Comparison of ENCODE assay signal across 9 cellular contexts in genomic region chr1:46204406-46204742, GRCh38. TPM values are rescaled to one million over a fixed set of nuclear protein-coding genes. Genes with fewer than 3 reads are reported as not detected.
DNase-seq lines count a peak whose midpoint lies in the region; ATAC-seq and TF ChIP-seq lines count a peak whose summit lies in the region.
"Had no signal": no experiment of that assay in that cellular context is flagged by ENCODE, and none has a peak within 500 bp of the region (broad histone marks: within the 10 kb centered on the region; RNA-seq: fewer than 3 reads in every experiment).

No MANE protein-coding gene starts in this region.

- peak overlapping the region; percentile 95; the same call in 1 of the 2 replicates for H3K4me3 ChIP-seq in HUES48 (ENCODE audit: low read depth, low read length)
- H3K4me3 ChIP-seq in lower lobe of right lung = peak overlapping the region; percentile 76

- H3K4me1 ChIP-seq in HUES48 (ENCODE audit: control insufficient read depth, insufficient read depth, low read length) (peaks cover 7% of the 10 kb centered on the region; the same call in 1 of the 2 replicates), lower lobe of right lung (peaks cover 18% of the 10 kb centered on the region)

- H3K36me3 ChIP-seq in HUES48 (ENCODE audit: control insufficient read depth, insufficient read depth, low read length) (no peaks in the 10 kb centered on the region), lower lobe of right lung (no peaks in the 10 kb centered on the region)

- DNase-seq in chondrocyte (ENCODE audit: low spot score) (no peak), lower lobe of right lung (no peak), substantia nigra (lab: John Stamatoyannopoulos, UW) (peak in 25 of 49 donors; percentile 13 to 85 (median 35)), NCI-H1694 (lab: John Stamatoyannopoulos, UW) (no peak), immature natural killer cell (no peak)
- no peak for DNase-seq in activated CD4-positive, alpha-beta T cell treated with anti-CD3 and anti-CD28 coated beads, Interleukin-2, amount 50 U/mL, for 1 hour

- H3K9me3 ChIP-seq in HUES48 (ENCODE audit: control insufficient read depth, insufficient read depth, low read length) = no peaks in the 10 kb centered on the region
- no peaks in the 10 kb centered on the region for H3K9me3 ChIP-seq in lower lobe of right lung

- TF ChIP-seq CTCF in chondrocyte (IDR thresholded peaks at IDR 0.05) = no peak
- TF ChIP-seq CTCF in lower lobe of right lung (IDR thresholded peaks at IDR 0.05) = no peak

- no peaks in the 10 kb centered on the region for H3K9me3 Mint-ChIP-seq in chondrocyte (ENCODE audit: low read depth)
- H3K9me3 Mint-ChIP-seq in immature natural killer cell = no peaks in the 10 kb centered on the region

- H3K4me1 Mint-ChIP-seq in chondrocyte (ENCODE audit: low read depth) = peaks cover 42% of the 10 kb centered on the region
- peaks cover 9 to 10% of the 10 kb centered on the region in 2 donors for H3K4me1 Mint-ChIP-seq in immature natural killer cell

- intact Hi-C loops in lower lobe of right lung (cut with DNase I) = no loop called here

- H3K36me3 Mint-ChIP-seq in chondrocyte (ENCODE audit: low read depth) (no peaks in the 10 kb centered on the region), immature natural killer cell (no peaks in the 10 kb centered on the region)

- peak overlapping the region; percentile 72 for H3K27ac Mint-ChIP-seq in chondrocyte (ENCODE audit: unreplicated experiment)
- no peak overlapping the region for H3K27ac Mint-ChIP-seq in immature natural killer cell

- H3K27me3 ChIP-seq in HUES48 (ENCODE audit: control insufficient read depth, insufficient read depth, low read length) (peaks cover 4% of the 10 kb centered on the region; the same call in 1 of the 2 replicates), lower lobe of right lung (ENCODE audit: low read depth) (no peaks in the 10 kb centered on the region)

- no peaks in the 10 kb centered on the region for H3K27me3 Mint-ChIP-seq in chondrocyte (ENCODE audit: low read depth)
- peaks cover 3 to 6% (median 4%) of the 10 kb centered on the region in 3 donors for H3K27me3 Mint-ChIP-seq in immature natural killer cell (ENCODE audit: low read depth in 3 of 3)

- peak; percentile 33 to 37 for ATAC-seq in lower lobe of right lung
- no peak for ATAC-seq in HG03108 (IDR thresholded peaks at IDR 0.05; ENCODE audit: unreplicated experiment)

- H3K27ac ChIP-seq in HUES48 (ENCODE audit: low read depth, low read length) = no peak overlapping the region
- H3K27ac ChIP-seq in lower lobe of right lung = peak overlapping the region; percentile 72
- peak overlapping the region; percentile 96 for H3K27ac ChIP-seq in substantia nigra (ENCODE audit: low read depth, low read length, poor library complexity, severe bottlenecking)

- no peak overlapping the region for H3K9ac ChIP-seq in HUES48 (ENCODE audit: low read depth, low read length)

- H3K4me3 Mint-ChIP-seq in chondrocyte (ENCODE audit: unreplicated experiment) = peak overlapping the region; percentile 96
- H3K4me3 Mint-ChIP-seq in immature natural killer cell = peak overlapping the region in 2 of 5 donors; percentile 15 to 77

RNA-seq across cellular contexts. Expression of gene LURAP1, which starts 1.2 kb away (rescaled TPM):
- total RNA-seq in chondrocyte = 3.8 to 4.1 TPM (median 4.0 TPM) in 3 replicates
- total RNA-seq in lower lobe of right lung = 3.4 TPM
- polyA plus RNA-seq in immature natural killer cell = under 1 TPM in 1 of 3 donors, not detected in 2; 0.10 TPM

RNA-seq across cellular contexts. Expression of gene POMGNT1, which starts 6.1 kb away (rescaled TPM):
- total RNA-seq in chondrocyte (84.9 to 104 TPM (median 89.1 TPM) in 3 replicates), lower lobe of right lung (59.3 TPM)
- polyA plus RNA-seq in immature natural killer cell = 10 to 100 TPM; 33.7 to 36.3 (median 35.7) TPM

RNA-seq across cellular contexts. Expression of gene P3R3URF, which starts 28.1 kb away (rescaled TPM):
- total RNA-seq in chondrocyte (not detected in 3 replicates), lower lobe of right lung (not detected)
- polyA plus RNA-seq in immature natural killer cell = not detected
- total RNA-seq: pulmonary artery endothelial cell had no signal

RNA-seq across cellular contexts. Expression of gene TSPAN1, which starts 29.5 kb away (rescaled TPM):
- total RNA-seq in chondrocyte (1.4 to 2.1 TPM (median 1.6 TPM) in 3 replicates), lower lobe of right lung (68.9 TPM)
- polyA plus RNA-seq in immature natural killer cell = not detected

RNA-seq across cellular contexts. Expression of gene RAD54L, which starts 43.2 kb away (rescaled TPM):
- 2.6 to 9.9 TPM (median 2.7 TPM) in 3 replicates for total RNA-seq in chondrocyte
- total RNA-seq in lower lobe of right lung = 1.7 TPM
- under 1 TPM in 2 of 3 donors, not detected in 1; 0.51 to 0.90 TPM for polyA plus RNA-seq in immature natural killer cell

Comparison
In these comparisons a context has a peak if more than half of its experiments do, and no peak if none do; other contexts are left out.
1. DNase-seq: peak in substantia nigra (25 of 49); none in chondrocyte (single experiment), lower lobe of right lung (single experiment), activated CD4-positive, alpha-beta T cell treated with anti-CD3 and anti-CD28 coated beads, Interleukin-2, amount 50 U/mL, for 1 hour (single experiment), NCI-H1694 (single experiment) and immature natural killer cell (0 of 3).